Comparison of ENCODE assay signal across 7 cellular contexts in the genomic region with DNA sequence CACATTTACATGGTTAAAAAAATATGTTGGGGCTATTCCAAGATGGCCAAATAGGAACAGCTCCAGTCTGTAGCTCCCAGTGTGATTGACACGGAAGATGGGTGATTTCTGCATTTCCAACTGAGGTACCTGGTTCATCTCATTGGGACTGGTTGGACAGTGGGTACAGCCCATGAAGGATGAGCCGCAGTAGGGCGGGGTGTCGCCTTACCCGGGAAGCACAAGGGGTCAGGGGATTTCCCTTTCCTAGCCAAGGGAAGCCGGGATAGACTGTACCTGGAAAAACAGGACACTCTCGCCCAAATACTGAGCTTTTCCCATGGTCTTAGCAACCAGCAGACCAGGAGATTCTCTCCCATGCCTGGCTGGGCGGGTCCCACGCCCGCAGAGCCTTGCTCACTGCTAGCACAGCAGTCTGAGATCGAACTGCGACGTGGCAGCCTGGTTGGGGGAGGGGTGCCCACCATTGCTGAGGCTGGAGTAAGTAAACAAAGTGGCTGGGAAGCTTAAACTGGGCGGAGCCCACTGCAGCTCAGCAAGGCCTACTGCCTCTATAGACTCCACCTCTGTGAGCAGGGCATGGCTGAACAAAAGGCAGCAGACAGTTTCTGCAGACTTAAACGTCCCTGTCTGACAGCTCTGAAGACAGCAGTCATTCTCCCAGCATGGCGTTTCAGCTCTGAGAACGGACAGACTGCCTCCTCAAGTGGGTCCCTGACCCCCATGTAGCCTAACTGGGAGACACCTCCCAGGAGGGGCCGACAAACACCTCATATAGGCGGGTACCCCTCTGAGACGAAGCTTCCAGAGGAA.
DNase-seq lines count a peak whose midpoint lies in the region; ATAC-seq and TF ChIP-seq lines count a peak whose summit lies in the region.
"Not testable (repeated sequence)": the region's sequence is repeated elsewhere in the genome, so short reads cannot be mapped to it uniquely, and the experiment has no call there.

No MANE protein-coding gene starts in this region.

- not testable (repeated sequence) for H3K79me1 ChIP-seq in IMR-90 (ENCODE audit: low read depth in 1 of 2, low read length in 2 of 2)

- not testable (repeated sequence) for H3K9ac ChIP-seq in IMR-90 (ENCODE audit: low read depth, low read length); neural progenitor cell
- peak overlapping the region; percentile 36 for H3K9ac ChIP-seq in endodermal cell (ENCODE audit: extremely low read depth, low read length, poor library complexity, severe bottlenecking)
- peak overlapping the region; percentile 47; the same call in 1 of the 2 replicates for H3K9ac ChIP-seq in iPS-20b (ENCODE audit: low read depth, low read length)

- ATAC-seq in IMR-90 (ENCODE audit: low read depth): peak; percentile 27; the same call in 1 of the 2 replicates

- not testable (repeated sequence) for H2AFZ ChIP-seq in IMR-90 (replicated peaks; ENCODE audit: low read length, poor library complexity)
- peak overlapping the region; percentile 90 for H2AFZ ChIP-seq in neural progenitor cell (replicated peaks)

- intact Hi-C loops in IMR-90 (cut with micrococcal nuclease): not testable (repeated sequence)

- not testable (repeated sequence) for H3K79me2 ChIP-seq in neural progenitor cell (ENCODE audit: low read depth)

- not testable (repeated sequence) for H3K36me3 ChIP-seq in IMR-90 (ENCODE audit: control insufficient read depth, insufficient read depth, low read length); WERI-Rb-1; endodermal cell (ENCODE audit: control insufficient read depth, insufficient read depth, low read length); iPS-20b (ENCODE audit: insufficient read depth, low read depth, low read length); neural progenitor cell

- H3K27ac Mint-ChIP-seq in endodermal cell (peak overlapping the region; percentile 65), neural progenitor cell (peak overlapping the region; percentile 46)

- not testable (repeated sequence) for H3K27me3 ChIP-seq in IMR-90 (ENCODE audit: control insufficient read depth, insufficient read depth, low read length); WERI-Rb-1 (ENCODE audit: insufficient read depth, low read depth, severe bottlenecking); endodermal cell (ENCODE audit: control insufficient read depth, insufficient read depth, low read length, poor library complexity, severe bottlenecking); iPS-20b (ENCODE audit: insufficient read depth, low read length); neural progenitor cell

- TF ChIP-seq CTCF in IMR-90 (conservative IDR thresholded peaks at IDR 0.05; ENCODE audit: low read depth, low read length); WERI-Rb-1 (IDR thresholded peaks at IDR 0.05; ENCODE audit: low read depth, low read length); endodermal cell (conservative IDR thresholded peaks at IDR 0.05); neural progenitor cell (IDR thresholded peaks at IDR 0.05): not testable (repeated sequence)

- not testable (repeated sequence) for H3K4me3 Mint-ChIP-seq in endodermal cell, neural progenitor cell

- not testable (repeated sequence) for H2BK5ac ChIP-seq in IMR-90 (ENCODE audit: low read depth, low read length, poor library complexity, severe bottlenecking)

- in situ Hi-C loops in IMR-90 (cut with MboI; ENCODE audit: low sequenced_read_pairs): not testable (repeated sequence)

- not testable (repeated sequence) for H3K14ac ChIP-seq in IMR-90 (replicated peaks; ENCODE audit: low read depth, low read length)

- H3K18ac ChIP-seq in IMR-90 (ENCODE audit: low read depth, low read length): not testable (repeated sequence)

- not testable (repeated sequence) for H2BK20ac ChIP-seq in IMR-90 (ENCODE audit: low read depth, low read length)

- H3K4me1 Mint-ChIP-seq in endodermal cell: not testable (repeated sequence)
- peaks cover 13% of the 10 kb centered on the region for H3K4me1 Mint-ChIP-seq in neural progenitor cell

- DNase-seq in Daoy (ENCODE audit: low read depth) (peak; percentile 34), NCI-H82 treated with DMSO at 0.1 percent for 48 hours (lab: John Stamatoyannopoulos, UW; ENCODE audit: unreplicated experiment) (peak; percentile 27), WERI-Rb-1 (peak; percentile 58), endodermal cell (peak; percentile 84), neural progenitor cell (ENCODE audit: low spot score) (peak; percentile 74)
- DNase-seq in IMR-90: not testable (repeated sequence)

- H4K8ac ChIP-seq in IMR-90 (ENCODE audit: low read depth in 2 of 2, low read length in 2 of 2): 0 out of 4 replicates have a peak overlapping the region, but pooled peaks of 1 of the 2 experiments have one; percentile 16

- H3K27ac ChIP-seq in IMR-90 (ENCODE audit: insufficient read depth, low read length); WERI-Rb-1; iPS-20b (ENCODE audit: low read length); neural progenitor cell: not testable (repeated sequence)
- peak overlapping the region; percentile 77 for H3K27ac ChIP-seq in endodermal cell (ENCODE audit: low read depth, low read length)

- peaks cover 11% of the 10 kb centered on the region for H3K27me3 Mint-ChIP-seq in endodermal cell (ENCODE audit: insufficient read depth)
- not testable (repeated sequence) for H3K27me3 Mint-ChIP-seq in neural progenitor cell (ENCODE audit: insufficient read depth, low read depth)

- BruUV-seq in IMR-90 (replicated peaks; lab: Mats Ljungman, UMichigan): not testable (repeated sequence)

- 29% methylated on average over 9 of the region's 20 CpGs; no CpG with 5 or more reads in 1 of the 2 experiments for WGBS in IMR-90 (ENCODE audit: extremely low coverage in 2 of 2, insufficient read length in 1 of 2), 2 experiments
- 60 to 64% methylated on average over 10 to 20 of the region's 20 CpGs for WGBS in endodermal cell (ENCODE audit: insufficient coverage in 1 of 2, insufficient read length in 1 of 2), 2 experiments

- dilution Hi-C loops in IMR-90 (cut with HindIII; ENCODE audit: low sequenced_read_pairs, unreplicated experiment): not testable (repeated sequence)

- not testable (repeated sequence) for H3K23ac ChIP-seq in IMR-90 (ENCODE audit: low read depth, low read length)

- TF ChIP-seq POLR2A in IMR-90 (IDR thresholded peaks at IDR 0.05; ENCODE audit: low read depth, low read length): not testable (repeated sequence)

- H2AK5ac ChIP-seq in IMR-90 (ENCODE audit: low read depth, low read length): not testable (repeated sequence)

- not testable (repeated sequence) for H2BK15ac ChIP-seq in IMR-90 (ENCODE audit: low read depth, low read length)

- TF ChIP-seq RAD21 in IMR-90 (IDR thresholded peaks at IDR 0.05; ENCODE audit: low read length): not testable (repeated sequence)

- H3F3A ChIP-seq in neural progenitor cell (ENCODE audit: low read depth): not testable (repeated sequence)

- H3K36me3 Mint-ChIP-seq in endodermal cell (ENCODE audit: low read depth): peaks cover 16% of the 10 kb centered on the region
- not testable (repeated sequence) for H3K36me3 Mint-ChIP-seq in neural progenitor cell

- H3K4me3 ChIP-seq in IMR-90 (ENCODE audit: insufficient read depth, low read depth, low read length); WERI-Rb-1 (ENCODE audit: low read depth, low read length); neural progenitor cell: not testable (repeated sequence)
- peak overlapping the region; percentile 53 for H3K4me3 ChIP-seq in endodermal cell (ENCODE audit: low read length)
- H3K4me3 ChIP-seq in iPS-20b (ENCODE audit: low read length): 0 out of 2 replicates have a peak overlapping the region, but pooled peaks have one; percentile 17

- H4K20me1 ChIP-seq in IMR-90 (ENCODE audit: insufficient read depth, low read length); neural progenitor cell (ENCODE audit: low read depth): not testable (repeated sequence)

- not testable (repeated sequence) for H3K4me2 ChIP-seq in IMR-90 (ENCODE audit: low read depth, low read length)
- H3K4me2 ChIP-seq in neural progenitor cell: peak overlapping the region; percentile 67

- H3K56ac ChIP-seq in IMR-90 (ENCODE audit: extremely low read depth, insufficient read depth, low read length): not testable (repeated sequence)

- H3K9me3 ChIP-seq in IMR-90 (ENCODE audit: control insufficient read depth, insufficient read depth, low read length); WERI-Rb-1 (ENCODE audit: severe bottlenecking); endodermal cell (ENCODE audit: control insufficient read depth, low read length); iPS-20b (ENCODE audit: insufficient read depth, low read depth, low read length); neural progenitor cell (ENCODE audit: low read depth): not testable (repeated sequence)

- not testable (repeated sequence) for H4K91ac ChIP-seq in IMR-90 (ENCODE audit: insufficient read depth, low read depth, low read length)

- not testable (repeated sequence) for H3K9me1 ChIP-seq in IMR-90 (ENCODE audit: insufficient read depth, low read length)

- H2AK9ac ChIP-seq in IMR-90 (replicated peaks; ENCODE audit: low read depth, low read length, poor library complexity): not testable (repeated sequence)

- H2BK120ac ChIP-seq in IMR-90 (ENCODE audit: low read depth, low read length): not testable (repeated sequence)

- H3K9me3 Mint-ChIP-seq in endodermal cell, neural progenitor cell: not testable (repeated sequence)

- H3K4me1 ChIP-seq in IMR-90 (ENCODE audit: control insufficient read depth, insufficient read depth, low read length); endodermal cell (ENCODE audit: control insufficient read depth, insufficient read depth, low read length); iPS-20b (ENCODE audit: insufficient read depth, low read length); neural progenitor cell: not testable (repeated sequence)

- CTCF ChIA-PET in IMR-90 (lab: Yijun Ruan, JAX): not testable (repeated sequence)

- not testable (repeated sequence) for H4K5ac ChIP-seq in IMR-90 (ENCODE audit: low read depth, low read length)

- H3K4ac ChIP-seq in IMR-90 (ENCODE audit: low read depth, low read length): not testable (repeated sequence)

- POLR2A ChIA-PET in IMR-90 (lab: Charles Lee; ENCODE audit: unreplicated experiment): not testable (repeated sequence)
